ENCODE assay signal across 27 cellular contexts in the genomic region with DNA sequence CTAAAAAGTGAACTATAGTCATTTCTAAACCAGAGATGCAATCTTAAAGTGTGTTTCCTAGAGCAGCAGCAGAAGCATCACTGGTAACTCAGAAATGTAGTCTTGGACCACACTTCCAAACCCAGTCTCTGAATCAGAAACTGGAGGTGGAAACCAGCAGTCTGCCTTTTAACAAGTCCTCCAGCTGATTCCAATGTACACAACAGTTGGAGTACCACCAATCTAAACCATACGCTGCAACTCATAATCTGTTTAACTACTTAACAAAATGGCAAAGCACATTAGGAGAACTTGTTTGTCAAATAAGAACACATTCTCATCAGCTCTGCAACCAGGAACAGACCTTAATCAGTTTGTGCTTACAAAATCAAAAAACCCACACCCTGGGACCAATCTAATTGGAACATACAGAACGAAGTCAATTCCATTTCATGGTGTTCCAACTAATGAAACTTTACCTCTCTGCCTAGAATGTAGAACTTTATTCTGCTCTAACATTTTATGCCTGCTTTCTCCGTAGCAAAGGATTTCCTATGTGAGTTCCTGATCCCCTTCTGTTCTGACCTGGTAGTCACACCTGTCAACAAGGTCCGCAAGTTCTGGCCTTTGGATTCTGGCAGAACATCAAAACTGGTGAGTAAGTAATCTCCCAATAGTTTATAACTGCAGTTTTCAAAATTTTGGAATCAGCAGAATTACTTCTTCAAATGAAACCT.
"Had no signal": no experiment of that assay in that cellular context is flagged by ENCODE, and none has a peak within 500 bp of the region (broad histone marks: within the 10 kb centered on the region; RNA-seq: fewer than 3 reads in every experiment).

No MANE protein-coding gene starts in this region.

- H3K27me3 ChIP-seq: esophagus squamous epithelium, gastrocnemius medialis, neutrophil, uterus had no signal

- DNase-seq: activated CD4-positive, alpha-beta memory T cell treated with anti-CD3 and anti-CD28 coated beads, Interleukin-2, amount 10 ng/mL, durations not matched to agents 7 days and 5 days; activated CD4-positive, alpha-beta T cell treated with anti-CD3 and anti-CD28 coated beads, Interleukin-2, amount 10 ng/mL, durations not matched to agents 7 days and 5 days; activated CD4-positive, CD25-positive, alpha-beta regulatory T cell treated with anti-CD3 and anti-CD28 coated beads, Interleukin-2, amount 50 U/mL, for 72 hours; activated CD8-positive, alpha-beta memory T cell treated with anti-CD3 and anti-CD28 coated beads, Interleukin-2, amount 50 U/mL, for 48 hours; activated gamma-delta T cell; activated naive CD4-positive, alpha-beta T cell treated with anti-CD3 and anti-CD28 coated beads, Interleukin-2, amount 10 ng/mL, durations not matched to agents 7 days and 5 days; activated naive CD8-positive, alpha-beta T cell treated with anti-CD3 and anti-CD28 coated beads, Interleukin-2, amount 10 ng/mL, durations not matched to agents 7 days and 5 days; activated T-cell treated with anti-CD3 and anti-CD28 coated beads, Interleukin-2, amount 50 U/mL, for 24 hours; amniotic stem cell; central memory CD4-positive, alpha-beta T cell; endodermal cell; esophagus squamous epithelium; gastrocnemius medialis; glutamatergic neuron; left ventricle myocardium inferior; mammary epithelial cell; naive B cell; nephron progenitor cell; stimulated activated CD4-positive, alpha-beta T cell treated with anti-CD3 and anti-CD28 coated beads, Interleukin-12 subunit alpha, Interleukin-12 subunit beta, amount 100 ng/mL, for 4 hours; stimulated activated CD4-positive, alpha-beta T cell treated with anti-CD3 and anti-CD28 coated beads, Interleukin-4, amount 100 ng/mL, for 1 hour; stimulated activated naive CD8-positive, alpha-beta T cell treated with anti-CD3 and anti-CD28 coated beads, Interleukin-15, Interleukin-2, amounts not matched to agents 100 U/mL and 50 U/mL, for 24 hours; T-helper 9 cell; uterus had no signal

- H3K36me3 ChIP-seq: esophagus squamous epithelium, gastrocnemius medialis, left ventricle myocardium inferior, neutrophil, uterus had no signal

- H3K4me3 ChIP-seq: esophagus squamous epithelium, gastrocnemius medialis, left ventricle myocardium inferior, skin epidermis, uterus had no signal

- ATAC-seq: gastrocnemius medialis; sciatic nerve; stimulated activated naive CD8-positive, alpha-beta T cell treated with anti-CD3 and anti-CD28 coated beads, Interleukin-15, Interleukin-2, amounts not matched to agents 100 U/mL and 50 U/mL, for 24 hours had no signal

- H3K27ac ChIP-seq: esophagus squamous epithelium, gastrocnemius medialis, left ventricle myocardium inferior, neutrophil, skin epidermis, uterus, VCaP had no signal

- H3K9me3 ChIP-seq: esophagus squamous epithelium, gastrocnemius medialis, left ventricle myocardium inferior, neutrophil, uterus had no signal

- H3K4me1 ChIP-seq: esophagus squamous epithelium, gastrocnemius medialis, left ventricle myocardium inferior, uterus had no signal
